In genomic region chr16:2980227-2981176, GRCh38 we compare ENCODE assay signal across 8 cellular contexts. TPM values are rescaled to one million over a fixed set of nuclear protein-coding genes. Genes with fewer than 3 reads are reported as not detected.
DNase-seq lines count a peak whose midpoint lies in the region; ATAC-seq and TF ChIP-seq lines count a peak whose summit lies in the region.

TSS of gene PKMYT1 (minus strand) at chr16:2980446. CDS start at chr16:2979657, 789 bp downstream.

- H3K36me3 ChIP-seq in spleen: peaks cover 0 to 23% (median 0%) of the 10 kb centered on the region in 6 donors

- no peaks in the 10 kb centered on the region for H3K9me3 ChIP-seq in spleen

- ATAC-seq in GM18868 (IDR thresholded peaks at IDR 0.05; ENCODE audit: unreplicated experiment) (peak; percentile 71), HG03103 (IDR thresholded peaks at IDR 0.05; ENCODE audit: low read depth, unreplicated experiment) (peak; percentile 69)

- POLR2A ChIA-PET in AG04449 (lab: Yijun Ruan, JAX): interaction anchor here (2.0 kb wide), 1 partner anchor 40 kb away, joined by 5 read pairs; the partner anchor contains the start of gene TNFRSF12A

- TF ChIP-seq CTCF in AG04449 (IDR thresholded peaks at IDR 0.05; ENCODE audit: insufficient read depth, low read length, missing control alignments) (no peak), cardiac fibroblast (IDR thresholded peaks at IDR 0.05; ENCODE audit: low read depth, low read length) (no peak), spleen (IDR thresholded peaks at IDR 0.05 in 8 of 11, conservative IDR thresholded peaks at IDR 0.05 in 3 of 11) (peak in 1 of 11 experiments; percentile 36)

- WGBS in spleen, 5 donors: 6 to 14% (median 7%) methylated on average over 41 to 91 of the region's 91 CpGs

- peaks cover 16 to 57% (median 35%) of the 10 kb centered on the region in 6 donors for H3K4me1 ChIP-seq in spleen

- H3K27me3 ChIP-seq in spleen (replicated peaks in 1 of 7): peaks cover 0 to 21% (median 5%) of the 10 kb centered on the region in 7 donors

- no peak for DNase-seq in AG04449 (ENCODE audit: low read depth, low spot score)
- DNase-seq in NCI-H2227 (lab: John Stamatoyannopoulos, UW; ENCODE audit: unreplicated experiment): peak; percentile 94
- peak; percentile 88 to 92 (median 90) for DNase-seq in activated CD4-positive, CD25-positive, alpha-beta regulatory T cell (lab: John Stamatoyannopoulos, UW)
- peak; percentile 82 to 89 for DNase-seq in cardiac fibroblast (ENCODE audit: low read depth in 2 of 2)
- DNase-seq in inferior parietal cortex (ENCODE audit: extremely low spot score): peak; percentile 91
- DNase-seq in spleen: peak; percentile 98

- intact Hi-C loops in spleen (cut with DNase I; ENCODE audit: low total_unique reads): no loop called here

- H3K27ac ChIP-seq in spleen: peak within 1 kb of the TSS; percentile 87 to 94 (median 91)

- TF ChIP-seq POLR2A in spleen (IDR thresholded peaks at IDR 0.05): peak; percentile 39 to 94 (median 91)

- CTCF ChIA-PET in AG04449 (lab: Yijun Ruan, JAX): interaction anchor here (0.9 to 2.3 kb wide), 7 partner anchors 9 to 53 kb away, joined by 3 to 10 read pairs (median 5); no protein-coding TSS in a partner anchor

- H3K4me3 ChIP-seq in AG04449 (ENCODE audit: low read depth, low read length) (peak within 1 kb of the TSS; percentile 86), cardiac fibroblast (replicated peaks in 1 of 2; ENCODE audit: low read depth in 2 of 2, low read length in 2 of 2) (peak within 1 kb of the TSS; percentile 66 to 71), spleen (peak within 1 kb of the TSS; percentile 49 to 90 (median 73))

RNA-seq across cellular contexts. Expression of gene PKMYT1, which starts in this region (rescaled TPM):
- 1 to 10 TPM; 3.3 to 9.6 (median 5.6) TPM for total RNA-seq in spleen
- polyA plus RNA-seq in spleen: 10 to 100 TPM in 1 of 3 donors, 1 to 10 TPM in 2; 3.9 to 11.3 (median 6.8) TPM
